Comparison of ENCODE assay signal across 21 cellular contexts in the genomic region with DNA sequence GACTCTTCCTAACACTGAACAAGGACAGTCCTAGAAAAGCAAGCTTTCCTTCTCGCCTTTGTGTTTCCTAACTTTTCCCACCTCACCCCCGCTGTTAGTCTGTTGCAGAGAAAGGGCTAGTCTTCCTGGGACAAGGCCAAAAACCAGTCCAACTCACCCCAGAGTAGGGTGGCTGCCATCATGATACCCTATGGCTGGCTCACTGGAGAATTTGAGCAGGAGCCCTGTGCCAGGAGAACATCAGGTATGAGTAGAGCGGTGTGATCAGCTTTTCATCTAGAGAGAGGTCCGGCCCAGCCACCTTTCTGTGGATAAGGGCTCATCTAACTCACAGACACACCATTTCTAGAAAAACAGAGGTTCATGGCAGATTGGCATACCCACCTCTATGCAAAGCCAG. TPM values are rescaled to one million over a fixed set of nuclear protein-coding genes. Genes with fewer than 3 reads are reported as not detected.
DNase-seq lines count a peak whose midpoint lies in the region; ATAC-seq and TF ChIP-seq lines count a peak whose summit lies in the region.
"Had no signal": no experiment of that assay in that cellular context is flagged by ENCODE, and none has a peak within 500 bp of the region (broad histone marks: within the 10 kb centered on the region; RNA-seq: fewer than 3 reads in every experiment).

No MANE protein-coding gene starts in this region.

- TF ChIP-seq EP300 in sigmoid colon (IDR thresholded peaks at IDR 0.05) = no peak

- 97% methylated on average over 4 of the region's 4 CpGs for WGBS in right cardiac atrium
- 90 to 97% methylated on average over 4 of the region's 4 CpGs for WGBS in sigmoid colon, 2 donors
- WGBS in prostate gland = 90% methylated on average over 4 of the region's 4 CpGs

- H3K9me3 ChIP-seq in left ventricle myocardium inferior (replicated peaks) (no peaks in the 10 kb centered on the region), right cardiac atrium (ENCODE audit: control insufficient read depth, low read length) (no peaks in the 10 kb centered on the region), lower lobe of right lung (no peaks in the 10 kb centered on the region), sigmoid colon (no peaks in the 10 kb centered on the region), prostate gland (no peaks in the 10 kb centered on the region)
- H3K9me3 ChIP-seq: tibial nerve had no signal

- H3K27me3 ChIP-seq in left ventricle myocardium inferior (ENCODE audit: low read depth) = no peaks in the 10 kb centered on the region
- H3K27me3 ChIP-seq in right cardiac atrium (ENCODE audit: control insufficient read depth, insufficient read depth) = no peaks in the 10 kb centered on the region
- H3K27me3 ChIP-seq in lower lobe of right lung (ENCODE audit: low read depth) = no peaks in the 10 kb centered on the region
- H3K27me3 ChIP-seq in sigmoid colon = no peaks in the 10 kb centered on the region
- no peaks in the 10 kb centered on the region for H3K27me3 ChIP-seq in prostate gland (replicated peaks; ENCODE audit: insufficient read depth)
- H3K27me3 ChIP-seq: tibial nerve had no signal

- DNase-seq in left ventricle myocardium inferior (no peak), right cardiac atrium (no peak), lower lobe of right lung (no peak), sigmoid colon (peak; percentile 64), prostate gland (ENCODE audit: low spot score) (no peak), NCI-H82 treated with DMSO at 0.1 percent for 48 hours (lab: John Stamatoyannopoulos, UW; ENCODE audit: unreplicated experiment) (no peak)
- no peak for DNase-seq in activated CD8-positive, alpha-beta memory T cell treated with anti-CD3 and anti-CD28 coated beads, Interleukin-2, amount 50 U/mL, for 48 hours
- DNase-seq: activated CD4-positive, alpha-beta T cell treated with anti-CD3 and anti-CD28 coated beads, Interleukin-2, amount 50 U/mL, for 1 hour; activated naive CD4-positive, alpha-beta T cell; anterior cingulate cortex; C1 segment of cervical spinal cord; cerebellar nuclear complex; DMS 273 treated with DMSO at 0.1 percent for 48 hours; GDM1; HCEC 1CT; NCI-H1417 treated with DMSO at 0.1 percent for 48 hours; Right ventricle myocardium superior; stimulated activated CD4-positive, alpha-beta T cell treated with anti-CD3 and anti-CD28 coated beads, Interleukin-15, amount 100 ng/mL, for 24 hours had no signal

- H3K4me1 ChIP-seq in left ventricle myocardium inferior (peaks cover 45% of the 10 kb centered on the region), right cardiac atrium (ENCODE audit: control insufficient read depth, insufficient read depth, low read length) (peaks cover 18% of the 10 kb centered on the region), lower lobe of right lung (peaks cover 73% of the 10 kb centered on the region), sigmoid colon (peaks cover 0 to 79% (median 69%) of the 10 kb centered on the region in 4 donors), prostate gland (replicated peaks) (no peaks in the 10 kb centered on the region)

- H3K36me3 ChIP-seq in left ventricle myocardium inferior (no peaks in the 10 kb centered on the region), lower lobe of right lung (no peaks in the 10 kb centered on the region), sigmoid colon (no peaks in the 10 kb centered on the region), prostate gland (no peaks in the 10 kb centered on the region)
- H3K36me3 ChIP-seq: tibial nerve had no signal

- H3K4me3 ChIP-seq in left ventricle myocardium inferior (no peak overlapping the region), right cardiac atrium (ENCODE audit: low read length) (no peak overlapping the region), lower lobe of right lung (no peak overlapping the region), sigmoid colon (no peak overlapping the region), prostate gland (no peak overlapping the region)
- H3K4me3 ChIP-seq: A549, tibial nerve had no signal

- intact Hi-C loops in left ventricle myocardium inferior (cut with micrococcal nuclease) (no loop called here), right cardiac atrium (cut with DNase I) (no loop called here), lower lobe of right lung (cut with DNase I) (no loop called here), sigmoid colon (cut with DNase I) (loop anchor here (5.0 kb wide), 1 partner anchor 712 kb away; no protein-coding TSS in a partner anchor), prostate gland (cut with DNase I) (no loop called here)

- H3K27ac ChIP-seq in left ventricle myocardium inferior (replicated peaks) (peak overlapping the region; percentile 77), right cardiac atrium (ENCODE audit: low read length) (no peak overlapping the region), lower lobe of right lung (peak overlapping the region; percentile 49), sigmoid colon (peak overlapping the region in 3 of 4 donors; percentile 84 to 91 (median 87)), prostate gland (no peak overlapping the region)

- ATAC-seq in right cardiac atrium (no peak), lower lobe of right lung (no peak), GM18873 (IDR thresholded peaks at IDR 0.05; ENCODE audit: low FRiP score, unreplicated experiment) (no peak)
- ATAC-seq: A549 had no signal

- TF ChIP-seq POLR2A in sigmoid colon (IDR thresholded peaks at IDR 0.05) = no peak
- TF ChIP-seq POLR2A in prostate gland (IDR thresholded peaks at IDR 0.05) = no peak

- TF ChIP-seq CTCF in left ventricle myocardium inferior (IDR thresholded peaks at IDR 0.05; ENCODE audit: borderline replicate concordance) (no peak), lower lobe of right lung (IDR thresholded peaks at IDR 0.05) (no peak), sigmoid colon (IDR thresholded peaks at IDR 0.05) (no peak), prostate gland (IDR thresholded peaks at IDR 0.05) (no peak)

RNA-seq across cellular contexts. Expression of a gene that starts 16.7 kb away (rescaled TPM):
- total RNA-seq in left ventricle myocardium inferior (48.0 TPM), right cardiac atrium (100 to 1,000 TPM in 3 of 4 donors, 10 to 100 TPM in 1; 97.4 to 132 (median 117) TPM), lower lobe of right lung (199 TPM), sigmoid colon (100 to 1,000 TPM; 217 to 413 (median 239) TPM), prostate gland (100 to 1,000 TPM; 359 to 556 TPM)
- polyA plus RNA-seq in right cardiac atrium (45.2 TPM), sigmoid colon (100 to 1,000 TPM in 1 of 3 donors, 10 to 100 TPM in 2; 26.6 to 141 (median 52.9) TPM)

Comparison
In these comparisons a context has a peak if more than half of its experiments do, and no peak if none do; other contexts are left out.
1. H3K27ac ChIP-seq: peak in left ventricle myocardium inferior (single experiment), lower lobe of right lung (single experiment) and sigmoid colon (3 of 4); none in right cardiac atrium (single experiment) and prostate gland (0 of 2).